Comparison of ENCODE assay signal across 28 cellular contexts in the genomic region with DNA sequence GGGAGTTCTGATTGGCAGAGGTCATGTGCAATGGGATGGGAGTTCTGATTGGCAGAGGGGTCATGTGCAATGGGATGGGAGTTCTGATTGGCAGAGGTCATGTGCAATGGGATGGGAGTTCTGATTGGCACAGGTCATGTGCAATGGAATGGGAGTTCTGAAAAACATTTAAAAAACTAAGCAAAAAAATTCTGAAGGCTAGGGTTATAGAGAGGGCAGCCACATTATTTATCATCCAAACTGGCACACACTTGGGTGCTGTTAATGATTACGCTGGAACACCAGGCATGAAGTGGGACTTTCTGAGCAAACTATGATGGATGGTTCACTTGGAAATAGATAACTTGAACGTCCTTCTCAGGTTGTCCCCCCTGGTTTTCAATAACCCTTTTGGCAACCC.
DNase-seq lines count a peak whose midpoint lies in the region; ATAC-seq, FAIRE-seq and TF ChIP-seq lines count a peak whose summit lies in the region.
"Had no signal": no experiment of that assay in that cellular context is flagged by ENCODE, and none has a peak within 500 bp of the region (broad histone marks: within the 10 kb centered on the region; RNA-seq: fewer than 3 reads in every experiment).

No MANE protein-coding gene starts in this region.

- H3K9ac ChIP-seq in kidney (ENCODE audit: low read length in 2 of 2) = no peak overlapping the region
- H3K9ac ChIP-seq: GM23248 had no signal

- peaks cover 26% of the 10 kb centered on the region for H3K4me1 Mint-ChIP-seq in Calu3 (ENCODE audit: low read depth, unreplicated experiment)

- H3K4me3 ChIP-seq in kidney (ENCODE audit: low read length in 2 of 2) (no peak overlapping the region), pancreas (no peak overlapping the region)
- H3K4me3 ChIP-seq: A549, GM23248, PC-9, SJSA1 had no signal

- H3K9me3 Mint-ChIP-seq in Calu3 (ENCODE audit: low read depth, unreplicated experiment) = no peaks in the 10 kb centered on the region
- H3K9me3 Mint-ChIP-seq: CD8-positive, alpha-beta T cell; HFFc6 had no signal

- CTCF ChIA-PET in Calu3 (lab: Charles Lee) = no interaction called here

- H3K27me3 Mint-ChIP-seq in Calu3 (ENCODE audit: unreplicated experiment) = no peaks in the 10 kb centered on the region

- peak overlapping the region; percentile 36 for H3K27ac Mint-ChIP-seq in Calu3 (ENCODE audit: unreplicated experiment)
- H3K27ac Mint-ChIP-seq: CD8-positive, alpha-beta T cell; HFFc6 had no signal

- intact Hi-C loops in Calu3 (cut with micrococcal nuclease; ENCODE audit: unreplicated experiment) = no loop called here
- intact Hi-C loops in kidney (cut with DNase I) = no loop called here
- intact Hi-C loops in pancreas (cut with DNase I) = no loop called here

- BruUV-seq in Calu3 (replicated peaks; lab: Mats Ljungman, UMichigan) = no TSS peak

- no peaks in the 10 kb centered on the region for H3K27me3 ChIP-seq in pancreas
- H3K27me3 ChIP-seq: SJSA1 had no signal

- no peak overlapping the region for H3K4me3 Mint-ChIP-seq in Calu3 (ENCODE audit: low read depth, unreplicated experiment)
- H3K4me3 Mint-ChIP-seq: CD8-positive, alpha-beta T cell; HFFc6 had no signal

- FAIRE-seq in RCC 7860 (lab: Jason Lieb, UNC) (peak; percentile 86), kidney (lab: Jason Lieb, UNC) (peak; percentile 8), pancreas (lab: Jason Lieb, UNC) (no peak)
- FAIRE-seq: A549, GM18507 had no signal

- 29 to 40% methylated on average over 2 of the region's 2 CpGs for WGBS in pancreas, 2 donors

- DNase-seq in Calu3 (no peak), RCC 7860 (ENCODE audit: low spot score) (peak; percentile 22), kidney (no peak), pancreas (peak in 3 of 6 donors; percentile 22 to 64 (median 39)), DMS53 treated with DMSO at 0.1 percent for 48 hours (lab: John Stamatoyannopoulos, UW; ENCODE audit: unreplicated experiment) (no peak), inferior parietal cortex (ENCODE audit: extremely low spot score) (no peak), 8988T (no peak)
- DNase-seq: Caco-2; CD8-positive, alpha-beta T cell; DND-41; GM23248; H7; HFFc6; Kasumi-1; NCI-H1105; NCI-H1436 treated with DMSO at 0.1 percent for 48 hours; NCI-H1930; NCI-H2107; NCI-H524 treated with DMSO at 0.1 percent for 48 hours; NCI-H82; PC-9; Right ventricle myocardium superior; RPMI8226 had no signal

- ATAC-seq in pancreas (peak; percentile 82 to 93 (median 90)), GM18858 (IDR thresholded peaks at IDR 0.05; ENCODE audit: unreplicated experiment) (no peak)
- ATAC-seq: A549; CD8-positive, alpha-beta T cell had no signal

- H3K9me3 ChIP-seq in kidney (ENCODE audit: control insufficient read depth in 1 of 2, low read length in 2 of 2) = no peaks in the 10 kb centered on the region
- no peaks in the 10 kb centered on the region for H3K9me3 ChIP-seq in pancreas
- H3K9me3 ChIP-seq: A549, Caco-2, SJSA1 had no signal

- H3K4me1 ChIP-seq in kidney (ENCODE audit: control insufficient read depth in 1 of 2, insufficient read depth in 1 of 2, low read depth in 1 of 2, low read length in 2 of 2) = peaks cover 4 to 32% of the 10 kb centered on the region in 2 donors
- peaks cover 0 to 4% (median 0%) of the 10 kb centered on the region in 3 donors for H3K4me1 ChIP-seq in pancreas
- H3K4me1 ChIP-seq: A549, SJSA1 had no signal

- H3K27ac ChIP-seq in kidney (ENCODE audit: low read depth in 2 of 2, low read length in 2 of 2) (peak overlapping the region; percentile 23 to 58), pancreas (peak overlapping the region in 1 of 4 donors; percentile 18)
- H3K27ac ChIP-seq: A549, C4-2B, GM23248, PC-9, SJSA1 had no signal

- TF ChIP-seq CTCF in Calu3 (IDR thresholded peaks at IDR 0.05; ENCODE audit: unreplicated experiment) = no peak
- TF ChIP-seq CTCF in kidney (IDR thresholded peaks at IDR 0.05; ENCODE audit: borderline replicate concordance, extremely low read depth, insufficient read depth) = no peak
- no peak for TF ChIP-seq CTCF in pancreas (IDR thresholded peaks at IDR 0.05)

- H3K36me3 ChIP-seq in kidney (ENCODE audit: control insufficient read depth in 1 of 2, insufficient read depth in 2 of 2, low read length in 2 of 2) (no peaks in the 10 kb centered on the region), pancreas (no peaks in the 10 kb centered on the region)
- H3K36me3 ChIP-seq: SJSA1 had no signal

- no peaks in the 10 kb centered on the region for H3K36me3 Mint-ChIP-seq in Calu3 (ENCODE audit: insufficient read depth, unreplicated experiment)
- H3K36me3 Mint-ChIP-seq: CD8-positive, alpha-beta T cell had no signal
